In genomic region chr9:96157675-96158074, GRCh38 we compare ENCODE assay signal across 2 cellular contexts.
TF ChIP-seq lines count a peak whose summit lies in the region.

No MANE protein-coding gene starts in this region.

TF ChIP-seq in IMR-90, 13 proteins besides CTCF, POLR2A, EP300 and RAD21:
- TF ChIP-seq RFX5 (IDR thresholded peaks at IDR 0.05; ENCODE audit: low read depth, low read length) (no peak), NFE2L2 (IDR thresholded peaks at IDR 0.05; ENCODE audit: low read depth, low read length) (no peak), MXI1 (IDR thresholded peaks at IDR 0.05; ENCODE audit: borderline replicate concordance, low read depth, low read length) (no peak), SMC3 (IDR thresholded peaks at IDR 0.05; ENCODE audit: low read depth, low read length) (no peak), CHD1 (IDR thresholded peaks at IDR 0.05; ENCODE audit: low read depth, low read length) (no peak), RCOR1 (IDR thresholded peaks at IDR 0.05; ENCODE audit: insufficient replicate concordance, low read length) (no peak), FOS (IDR thresholded peaks at IDR 0.05; ENCODE audit: low read depth, low read length) (no peak), MAFK (IDR thresholded peaks at IDR 0.05; ENCODE audit: low read depth, low read length) (no peak), MAZ (IDR thresholded peaks at IDR 0.05; ENCODE audit: borderline replicate concordance, low read depth, low read length) (no peak), BHLHE40 (IDR thresholded peaks at IDR 0.05; ENCODE audit: low read depth, low read length) (no peak), CEBPB (IDR thresholded peaks at IDR 0.05; ENCODE audit: low read depth, low read length) (no peak)
- TF ChIP-seq, protein P1, sequence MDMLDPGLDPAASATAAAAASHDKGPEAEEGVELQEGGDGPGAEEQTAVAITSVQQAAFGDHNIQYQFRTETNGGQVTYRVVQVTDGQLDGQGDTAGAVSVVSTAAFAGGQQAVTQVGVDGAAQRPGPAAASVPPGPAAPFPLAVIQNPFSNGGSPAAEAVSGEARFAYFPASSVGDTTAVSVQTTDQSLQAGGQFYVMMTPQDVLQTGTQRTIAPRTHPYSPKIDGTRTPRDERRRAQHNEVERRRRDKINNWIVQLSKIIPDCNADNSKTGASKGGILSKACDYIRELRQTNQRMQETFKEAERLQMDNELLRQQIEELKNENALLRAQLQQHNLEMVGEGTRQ (IDR thresholded peaks at IDR 0.05; ENCODE audit: low read depth, low read length), result no peak
- TF ChIP-seq, protein P2, sequence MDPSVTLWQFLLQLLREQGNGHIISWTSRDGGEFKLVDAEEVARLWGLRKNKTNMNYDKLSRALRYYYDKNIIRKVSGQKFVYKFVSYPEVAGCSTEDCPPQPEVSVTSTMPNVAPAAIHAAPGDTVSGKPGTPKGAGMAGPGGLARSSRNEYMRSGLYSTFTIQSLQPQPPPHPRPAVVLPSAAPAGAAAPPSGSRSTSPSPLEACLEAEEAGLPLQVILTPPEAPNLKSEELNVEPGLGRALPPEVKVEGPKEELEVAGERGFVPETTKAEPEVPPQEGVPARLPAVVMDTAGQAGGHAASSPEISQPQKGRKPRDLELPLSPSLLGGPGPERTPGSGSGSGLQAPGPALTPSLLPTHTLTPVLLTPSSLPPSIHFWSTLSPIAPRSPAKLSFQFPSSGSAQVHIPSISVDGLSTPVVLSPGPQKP (IDR thresholded peaks at IDR 0.05; ENCODE audit: borderline replicate concordance, low read depth, low read length), result no peak

TF ChIP-seq in endothelial cell of umbilical vein, 7 proteins besides CTCF, POLR2A, EP300 and RAD21:
- TF ChIP-seq JUN (IDR thresholded peaks at IDR 0.05; ENCODE audit: borderline replicate concordance, insufficient read depth, insufficient read length, low read depth) (no peak), GATA2 (IDR thresholded peaks at IDR 0.05; ENCODE audit: insufficient read depth, insufficient read length, low read depth, low read length) (no peak), POLR2AphosphoS5 (IDR thresholded peaks at IDR 0.05; ENCODE audit: insufficient read depth, low read depth, low read length) (no peak), EZH2 (IDR thresholded peaks at IDR 0.05; ENCODE audit: borderline replicate concordance, low read depth, low read length, severe bottlenecking) (no peak), MYC (IDR thresholded peaks at IDR 0.05; ENCODE audit: low read depth, low read length) (no peak), FOS (IDR thresholded peaks at IDR 0.05; ENCODE audit: borderline replicate concordance, insufficient read depth, low read length) (no peak)
- TF ChIP-seq, protein P3, sequence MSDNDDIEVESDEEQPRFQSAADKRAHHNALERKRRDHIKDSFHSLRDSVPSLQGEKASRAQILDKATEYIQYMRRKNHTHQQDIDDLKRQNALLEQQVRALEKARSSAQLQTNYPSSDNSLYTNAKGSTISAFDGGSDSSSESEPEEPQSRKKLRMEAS (IDR thresholded peaks at IDR 0.05; ENCODE audit: insufficient read depth, insufficient read length), result no peak
TF ChIP-seq in endothelial cell of umbilical vein: peak in this region for 0.
